12 cellular contexts compared by ENCODE assay signal in genomic region chr12:104582739-104583138, GRCh38.
DNase-seq lines count a peak whose midpoint lies in the region; ATAC-seq lines count a peak whose summit lies in the region.
"Had no signal": no experiment of that assay in that cellular context is flagged by ENCODE, and none has a peak within 500 bp of the region (broad histone marks: within the 10 kb centered on the region; RNA-seq: fewer than 3 reads in every experiment).

No MANE protein-coding gene starts in this region.

- no peaks in the 10 kb centered on the region for H3K27me3 ChIP-seq in trophoblast cell (ENCODE audit: insufficient read depth, low read length)
- H3K27me3 ChIP-seq: right lobe of liver had no signal

- no peak overlapping the region for H4K91ac ChIP-seq in trophoblast cell (ENCODE audit: low read depth, low read length)

- H3K4me1 ChIP-seq in trophoblast cell (ENCODE audit: control insufficient read depth in 1 of 2, insufficient read depth in 2 of 2, low read length in 2 of 2): peaks cover 23 to 26% of the 10 kb centered on the region in 2 experiments
- H3K4me1 ChIP-seq: right lobe of liver had no signal

- no peaks in the 10 kb centered on the region for H3K9me3 ChIP-seq in trophoblast cell (ENCODE audit: insufficient read depth, low read depth, low read length)
- H3K9me3 ChIP-seq: right lobe of liver had no signal

- H2BK120ac ChIP-seq in trophoblast cell (ENCODE audit: insufficient read depth, low read length, poor library complexity): no peak overlapping the region

- H3K4ac ChIP-seq in trophoblast cell (ENCODE audit: low read depth, low read length): no peak overlapping the region

- no peaks in the 10 kb centered on the region for H3K79me2 ChIP-seq in trophoblast cell (ENCODE audit: control insufficient read depth, insufficient read depth, low read length, poor library complexity)

- no peak overlapping the region for H3K4me3 ChIP-seq in trophoblast cell (ENCODE audit: low read depth, low read length)
- H3K4me3 ChIP-seq: right lobe of liver had no signal

- peaks cover 17% of the 10 kb centered on the region for H3K79me1 ChIP-seq in trophoblast cell (ENCODE audit: low read length)

- peak overlapping the region; percentile 91 for H3K27ac Mint-ChIP-seq in memory B cell
- no peak overlapping the region for H3K27ac Mint-ChIP-seq in activated T-helper 17 cell treated with anti-CD3 and anti-CD28 coated beads, Interleukin-2, amount 50 U/mL, for 72 hours
- H3K27ac Mint-ChIP-seq: stimulated activated naive CD8-positive, alpha-beta T cell treated with anti-CD3 and anti-CD28 coated beads, Interleukin-15, Interleukin-2, amounts not matched to agents 100 ng/mL and 50 ng/mL, for 24 hours had no signal

- H3K36me3 ChIP-seq in trophoblast cell (ENCODE audit: control insufficient read depth in 1 of 2, insufficient read depth in 2 of 2, low read length in 2 of 2): no peaks in the 10 kb centered on the region
- H3K36me3 ChIP-seq: right lobe of liver had no signal

- peak; percentile 43 to 74 for DNase-seq in memory B cell (ENCODE audit: low spot score in 2 of 2)
- DNase-seq in OCI-M1 (lab: John Stamatoyannopoulos, UW): no peak
- DNase-seq in trophoblast cell: no peak
- DNase-seq in NCI-H2081 (lab: John Stamatoyannopoulos, UW): no peak
- DNase-seq: activated T-cell treated with anti-CD3 and anti-CD28 coated beads for 4 hours; effector CD4-positive, alpha-beta T cell; right lobe of liver had no signal

- no peak overlapping the region for H4K8ac ChIP-seq in trophoblast cell (ENCODE audit: low read depth, low read length)

- peak overlapping the region; percentile 14 for H3K4me3 Mint-ChIP-seq in memory B cell
- H3K4me3 Mint-ChIP-seq in activated T-helper 17 cell treated with anti-CD3 and anti-CD28 coated beads, Interleukin-2, amount 50 U/mL, for 72 hours: no peak overlapping the region
- H3K4me3 Mint-ChIP-seq: stimulated activated naive CD8-positive, alpha-beta T cell treated with anti-CD3 and anti-CD28 coated beads, Interleukin-15, Interleukin-2, amounts not matched to agents 100 ng/mL and 50 ng/mL, for 24 hours had no signal

- H3K9ac ChIP-seq in trophoblast cell (ENCODE audit: low read length): no peak overlapping the region

- H3K23ac ChIP-seq in trophoblast cell (ENCODE audit: low read length): no peak overlapping the region

- H3K27ac ChIP-seq in trophoblast cell (ENCODE audit: low read depth, low read length): no peak overlapping the region
- H3K27ac ChIP-seq: right lobe of liver had no signal

- H3K27me3 Mint-ChIP-seq in memory B cell: no peaks in the 10 kb centered on the region
- no peaks in the 10 kb centered on the region for H3K27me3 Mint-ChIP-seq in activated T-helper 17 cell treated with anti-CD3 and anti-CD28 coated beads, Interleukin-2, amount 50 U/mL, for 72 hours
- H3K27me3 Mint-ChIP-seq: stimulated activated naive CD8-positive, alpha-beta T cell treated with anti-CD3 and anti-CD28 coated beads, Interleukin-15, Interleukin-2, amounts not matched to agents 100 ng/mL and 50 ng/mL, for 24 hours had no signal

- H3K18ac ChIP-seq in trophoblast cell (ENCODE audit: low read length): no peak overlapping the region

- ATAC-seq in GM18858 (IDR thresholded peaks at IDR 0.05; ENCODE audit: unreplicated experiment) (peak; percentile 74), GM21529 (IDR thresholded peaks at IDR 0.05; ENCODE audit: unreplicated experiment) (peak; percentile 74), HG03354 (IDR thresholded peaks at IDR 0.05; ENCODE audit: poor library complexity, severe bottlenecking, unreplicated experiment) (peak; percentile 85), memory B cell (ENCODE audit: low read depth) (peak; percentile 98)
- no peak for ATAC-seq in activated T-helper 17 cell treated with anti-CD3 and anti-CD28 coated beads, Interleukin-2, amount 50 U/mL, for 72 hours (replicated peaks)
- ATAC-seq: right lobe of liver had no signal

- H2BK5ac ChIP-seq in trophoblast cell (ENCODE audit: low read depth, low read length, poor library complexity): no peak overlapping the region

- no peak overlapping the region for H3K4me2 ChIP-seq in trophoblast cell (ENCODE audit: low read length)

- H4K12ac ChIP-seq in trophoblast cell (ENCODE audit: low read depth, low read length): no peak overlapping the region

- no peaks in the 10 kb centered on the region for H3K9me3 Mint-ChIP-seq in memory B cell
- H3K9me3 Mint-ChIP-seq in activated T-helper 17 cell treated with anti-CD3 and anti-CD28 coated beads, Interleukin-2, amount 50 U/mL, for 72 hours: no peaks in the 10 kb centered on the region
- H3K9me3 Mint-ChIP-seq: stimulated activated naive CD8-positive, alpha-beta T cell treated with anti-CD3 and anti-CD28 coated beads, Interleukin-15, Interleukin-2, amounts not matched to agents 100 ng/mL and 50 ng/mL, for 24 hours had no signal

- peaks cover 67% of the 10 kb centered on the region for H3K4me1 Mint-ChIP-seq in memory B cell
- peaks cover 58% of the 10 kb centered on the region for H3K4me1 Mint-ChIP-seq in activated T-helper 17 cell treated with anti-CD3 and anti-CD28 coated beads, Interleukin-2, amount 50 U/mL, for 72 hours

- peaks cover 3% of the 10 kb centered on the region for H3K36me3 Mint-ChIP-seq in memory B cell
- no peaks in the 10 kb centered on the region for H3K36me3 Mint-ChIP-seq in activated T-helper 17 cell treated with anti-CD3 and anti-CD28 coated beads, Interleukin-2, amount 50 U/mL, for 72 hours (ENCODE audit: low read depth)

- no peak overlapping the region for H2BK12ac ChIP-seq in trophoblast cell (ENCODE audit: low read length)

- H2AK5ac ChIP-seq in trophoblast cell (ENCODE audit: low read length): no peak overlapping the region

- no peak overlapping the region for H2AFZ ChIP-seq in trophoblast cell (ENCODE audit: insufficient read depth, low read length, poor library complexity)

- no peak overlapping the region for H3K14ac ChIP-seq in trophoblast cell (ENCODE audit: low read length)

- WGBS in trophoblast cell (ENCODE audit: extremely low coverage, insufficient coverage, insufficient read length): no CpG with 5 or more reads among the region's 4 CpGs

Comparison
In these comparisons a context has a peak if more than half of its experiments do, and no peak if none do; other contexts are left out.
1. DNase-seq: peak in memory B cell (2 of 2); none in OCI-M1 (single experiment), trophoblast cell (0 of 2) and NCI-H2081 (0 of 2).